Comparison of ENCODE assay signal across 9 cellular contexts in the genomic region with DNA sequence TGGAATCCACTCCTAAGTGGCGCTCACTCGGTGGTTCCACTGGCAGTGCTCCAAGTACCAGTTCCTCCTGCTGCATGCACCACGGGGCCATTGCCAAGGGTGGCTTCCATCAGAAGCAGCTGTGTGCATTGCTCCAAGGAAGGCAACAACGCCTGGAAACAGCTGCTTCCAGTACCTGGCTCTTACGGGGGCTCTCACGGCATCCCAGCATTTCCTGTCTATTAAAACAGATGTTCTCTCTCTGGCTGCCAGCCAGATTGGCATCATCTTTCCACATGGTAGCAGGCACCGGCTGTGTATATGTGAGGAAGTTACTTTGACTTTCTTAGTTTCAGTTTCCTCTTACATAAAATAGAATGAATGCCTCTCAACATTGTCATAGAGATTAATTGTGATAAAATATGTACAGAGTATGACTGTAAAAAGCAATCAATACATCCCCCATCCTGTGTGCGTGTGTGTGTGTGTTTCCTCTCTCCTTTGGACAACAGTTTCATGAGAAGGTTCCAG.
DNase-seq lines count a peak whose midpoint lies in the region; ATAC-seq and TF ChIP-seq lines count a peak whose summit lies in the region.
"Had no signal": no experiment of that assay in that cellular context is flagged by ENCODE, and none has a peak within 500 bp of the region (broad histone marks: within the 10 kb centered on the region; RNA-seq: fewer than 3 reads in every experiment).

No MANE protein-coding gene starts in this region.

- no peak for DNase-seq in activated CD4-positive, CD25-positive, alpha-beta regulatory T cell (lab: John Stamatoyannopoulos, UW)
- DNase-seq in NCI-H2029 treated with DMSO at 0.1 percent for 48 hours (lab: John Stamatoyannopoulos, UW) (peak; percentile 59), midbrain (lab: John Stamatoyannopoulos, UW) (peak; percentile 23), neural progenitor cell (ENCODE audit: low spot score) (no peak)
- DNase-seq in activated naive CD8-positive, alpha-beta T cell treated with anti-CD3 and anti-CD28 coated beads, Interleukin-2, amount 50 U/mL, for 24 hours = peak; percentile 10

- H4K20me1 ChIP-seq in neural progenitor cell (ENCODE audit: low read depth) = no peaks in the 10 kb centered on the region

- no peak overlapping the region for H3K27ac ChIP-seq in neural progenitor cell
- H3K27ac ChIP-seq: C4-2B had no signal

- H3K27me3 ChIP-seq in neural progenitor cell = no peaks in the 10 kb centered on the region

- no peak overlapping the region for H3K4me3 Mint-ChIP-seq in activated naive CD8-positive, alpha-beta T cell treated with anti-CD3 and anti-CD28 coated beads, Interleukin-2, amount 50 U/mL, for 24 hours
- H3K4me3 Mint-ChIP-seq in neural progenitor cell = no peak overlapping the region

- H3K9me3 Mint-ChIP-seq in activated naive CD8-positive, alpha-beta T cell treated with anti-CD3 and anti-CD28 coated beads, Interleukin-2, amount 50 U/mL, for 24 hours = no peaks in the 10 kb centered on the region
- H3K9me3 Mint-ChIP-seq in neural progenitor cell = peaks cover 14% of the 10 kb centered on the region

- no peak overlapping the region for H3K4me2 ChIP-seq in neural progenitor cell

- TF ChIP-seq CTCF in neural progenitor cell (IDR thresholded peaks at IDR 0.05) = no peak

- no peaks in the 10 kb centered on the region for H3F3A ChIP-seq in neural progenitor cell (ENCODE audit: low read depth)

- no peak overlapping the region for H3K27ac Mint-ChIP-seq in activated naive CD8-positive, alpha-beta T cell treated with anti-CD3 and anti-CD28 coated beads, Interleukin-2, amount 50 U/mL, for 24 hours
- H3K27ac Mint-ChIP-seq in neural progenitor cell = no peak overlapping the region

- no peaks in the 10 kb centered on the region for H3K79me2 ChIP-seq in neural progenitor cell (ENCODE audit: low read depth)

- H3K9ac ChIP-seq in neural progenitor cell = no peak overlapping the region

- ATAC-seq in activated CD4-positive, CD25-positive, alpha-beta regulatory T cell treated with anti-CD3 and anti-CD28 coated beads, Interleukin-2, amount 50 U/mL, for 24 hours = peak; percentile 32 to 51
- peak; percentile 80 for ATAC-seq in HG02759 (IDR thresholded peaks at IDR 0.05; ENCODE audit: unreplicated experiment)
- peak; percentile 37 for ATAC-seq in activated naive CD8-positive, alpha-beta T cell treated with anti-CD3 and anti-CD28 coated beads, Interleukin-2, amount 50 U/mL, for 24 hours
- ATAC-seq in HG02852 (IDR thresholded peaks at IDR 0.05; ENCODE audit: unreplicated experiment) = no peak

- H3K36me3 Mint-ChIP-seq in activated naive CD8-positive, alpha-beta T cell treated with anti-CD3 and anti-CD28 coated beads, Interleukin-2, amount 50 U/mL, for 24 hours (ENCODE audit: low read depth) = no peaks in the 10 kb centered on the region
- no peaks in the 10 kb centered on the region for H3K36me3 Mint-ChIP-seq in neural progenitor cell

- peaks cover 6% of the 10 kb centered on the region for H3K4me1 Mint-ChIP-seq in activated naive CD8-positive, alpha-beta T cell treated with anti-CD3 and anti-CD28 coated beads, Interleukin-2, amount 50 U/mL, for 24 hours
- H3K4me1 Mint-ChIP-seq in neural progenitor cell = no peaks in the 10 kb centered on the region

- no peak overlapping the region for H2AFZ ChIP-seq in neural progenitor cell (replicated peaks)

- no peaks in the 10 kb centered on the region for H3K4me1 ChIP-seq in neural progenitor cell

- H3K27me3 Mint-ChIP-seq in activated naive CD8-positive, alpha-beta T cell treated with anti-CD3 and anti-CD28 coated beads, Interleukin-2, amount 50 U/mL, for 24 hours = no peaks in the 10 kb centered on the region
- peaks cover 6% of the 10 kb centered on the region for H3K27me3 Mint-ChIP-seq in neural progenitor cell (ENCODE audit: insufficient read depth, low read depth)

- H3K4me3 ChIP-seq in neural progenitor cell = no peak overlapping the region

- peaks cover 4% of the 10 kb centered on the region for H3K9me3 ChIP-seq in neural progenitor cell (ENCODE audit: low read depth)

- peaks cover 4% of the 10 kb centered on the region for H3K36me3 ChIP-seq in neural progenitor cell

Comparison
In these comparisons a context has a peak if more than half of its experiments do, and no peak if none do; other contexts are left out.
1. DNase-seq: peak in NCI-H2029 treated with DMSO at 0.1 percent for 48 hours (single experiment), activated naive CD8-positive, alpha-beta T cell treated with anti-CD3 and anti-CD28 coated beads, Interleukin-2, amount 50 U/mL, for 24 hours (single experiment) and midbrain (single experiment); none in activated CD4-positive, CD25-positive, alpha-beta regulatory T cell (0 of 4) and neural progenitor cell (single experiment).